ENCODE assay signal across 1 cellular context in genomic region chr11:78667462-78667861, GRCh38.
TF ChIP-seq lines count a peak whose summit lies in the region.

No MANE protein-coding gene starts in this region.

TF ChIP-seq in K562, 482 proteins besides CTCF, POLR2A, EP300 and RAD21 (continued from another document):
- no peak for TF ChIP-seq ZBTB11 (CRISPR knock-in tag; IDR thresholded peaks at IDR 0.05)
- TF ChIP-seq CREB5 (CRISPR knock-in tag; IDR thresholded peaks at IDR 0.05) = no peak
- no peak for TF ChIP-seq YY1 (IDR thresholded peaks at IDR 0.05; ENCODE audit: borderline replicate concordance in 1 of 3, control insufficient read depth in 1 of 3, extremely low read depth in 1 of 3, insufficient read depth in 3 of 3, insufficient read length in 1 of 3, insufficient replicate concordance in 2 of 3, low read depth in 1 of 3, low read length in 2 of 3)
- TF ChIP-seq, protein P1, sequence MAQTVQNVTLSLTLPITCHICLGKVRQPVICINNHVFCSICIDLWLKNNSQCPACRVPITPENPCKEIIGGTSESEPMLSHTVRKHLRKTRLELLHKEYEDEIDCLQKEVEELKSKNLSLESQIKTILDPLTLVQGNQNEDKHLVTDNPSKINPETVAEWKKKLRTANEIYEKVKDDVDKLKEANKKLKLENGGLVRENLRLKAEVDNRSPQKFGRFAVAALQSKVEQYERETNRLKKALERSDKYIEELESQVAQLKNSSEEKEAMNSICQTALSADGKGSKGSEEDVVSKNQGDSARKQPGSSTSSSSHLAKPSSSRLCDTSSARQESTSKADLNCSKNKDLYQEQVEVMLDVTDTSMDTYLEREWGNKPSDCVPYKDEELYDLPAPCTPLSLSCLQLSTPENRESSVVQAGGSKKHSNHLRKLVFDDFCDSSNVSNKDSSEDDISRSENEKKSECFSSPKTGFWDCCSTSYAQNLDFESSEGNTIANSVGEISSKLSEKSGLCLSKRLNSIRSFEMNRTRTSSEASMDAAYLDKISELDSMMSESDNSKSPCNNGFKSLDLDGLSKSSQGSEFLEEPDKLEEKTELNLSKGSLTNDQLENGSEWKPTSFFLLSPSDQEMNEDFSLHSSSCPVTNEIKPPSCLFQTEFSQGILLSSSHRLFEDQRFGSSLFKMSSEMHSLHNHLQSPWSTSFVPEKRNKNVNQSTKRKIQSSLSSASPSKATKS (CRISPR knock-in tag; IDR thresholded peaks at IDR 0.05) = no peak
- TF ChIP-seq CHAMP1 (IDR thresholded peaks at IDR 0.05) = no peak
- no peak for TF ChIP-seq PCBP1 (IDR thresholded peaks at IDR 0.05; ENCODE audit: low read depth, low read length, poor library complexity, severe bottlenecking)
- TF ChIP-seq, protein P2, sequence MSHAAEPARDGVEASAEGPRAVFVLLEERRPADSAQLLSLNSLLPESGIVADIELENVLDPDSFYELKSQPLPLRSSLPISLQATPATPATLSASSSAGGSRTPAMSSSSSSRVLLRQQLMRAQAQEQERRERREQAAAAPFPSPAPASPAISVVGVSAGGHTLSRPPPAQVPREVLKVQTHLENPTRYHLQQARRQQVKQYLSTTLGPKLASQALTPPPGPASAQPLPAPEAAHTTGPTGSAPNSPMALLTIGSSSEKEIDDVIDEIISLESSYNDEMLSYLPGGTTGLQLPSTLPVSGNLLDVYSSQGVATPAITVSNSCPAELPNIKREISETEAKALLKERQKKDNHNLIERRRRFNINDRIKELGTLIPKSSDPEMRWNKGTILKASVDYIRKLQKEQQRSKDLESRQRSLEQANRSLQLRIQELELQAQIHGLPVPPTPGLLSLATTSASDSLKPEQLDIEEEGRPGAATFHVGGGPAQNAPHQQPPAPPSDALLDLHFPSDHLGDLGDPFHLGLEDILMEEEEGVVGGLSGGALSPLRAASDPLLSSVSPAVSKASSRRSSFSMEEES (CRISPR knock-in tag; IDR thresholded peaks at IDR 0.05) = no peak
- TF ChIP-seq MEF2D (tag; conservative IDR thresholded peaks at IDR 0.05; ENCODE audit: low read depth) = no peak
- TF ChIP-seq KDM5B (IDR thresholded peaks at IDR 0.05; ENCODE audit: insufficient replicate concordance, low read depth, low read length) = no peak
- no peak for TF ChIP-seq ZNF644 (tag; IDR thresholded peaks at IDR 0.05; ENCODE audit: low read depth)
- TF ChIP-seq ATF4 (CRISPR knock-in tag; IDR thresholded peaks at IDR 0.05) = no peak
- TF ChIP-seq MLX (CRISPR knock-in tag; conservative IDR thresholded peaks at IDR 0.05) = no peak
